17 cellular contexts compared by ENCODE assay signal in genomic region chr3:63870606-63871005, GRCh38. TPM values are rescaled to one million over a fixed set of nuclear protein-coding genes. Genes with fewer than 3 reads are reported as not detected.
DNase-seq lines count a peak whose midpoint lies in the region; ATAC-seq and TF ChIP-seq lines count a peak whose summit lies in the region.
"Had no signal": no experiment of that assay in that cellular context is flagged by ENCODE, and none has a peak within 500 bp of the region (broad histone marks: within the 10 kb centered on the region; RNA-seq: fewer than 3 reads in every experiment).

No MANE protein-coding gene starts in this region.

- peak overlapping the region; percentile 91 for H3K4me2 ChIP-seq in Loucy (ENCODE audit: low read depth, low read length, poor library complexity, severe bottlenecking)
- H3K4me2 ChIP-seq: KMS-11 had no signal

- H3K4me1 Mint-ChIP-seq in T-helper 17 cell = peaks cover 25% of the 10 kb centered on the region

- H3K4me3 Mint-ChIP-seq in T-helper 17 cell = peak overlapping the region; percentile 62
- H3K4me3 Mint-ChIP-seq: CD8-positive, alpha-beta T cell had no signal

- no peaks in the 10 kb centered on the region for H3K36me3 Mint-ChIP-seq in T-helper 17 cell (ENCODE audit: low read depth)

- no peak overlapping the region for H3K9ac ChIP-seq in Loucy (ENCODE audit: low read depth, low read length, poor library complexity, severe bottlenecking)
- H3K9ac ChIP-seq: KMS-11 had no signal

- no peaks in the 10 kb centered on the region for H3K9me2 ChIP-seq in Loucy (replicated peaks; ENCODE audit: low read depth, low read length)

- peaks cover 59% of the 10 kb centered on the region for H3K4me1 ChIP-seq in Loucy (ENCODE audit: insufficient read depth, low read length, poor library complexity, severe bottlenecking)

- peak overlapping the region; percentile 14 for H3K27ac Mint-ChIP-seq in T-helper 17 cell
- H3K27ac Mint-ChIP-seq: CD8-positive, alpha-beta T cell had no signal

- H3K36me3 ChIP-seq in Loucy (ENCODE audit: insufficient read depth, low read length) = no peaks in the 10 kb centered on the region

- DNase-seq in NCI-H1417 (lab: John Stamatoyannopoulos, UW) (peak in 2 of 3 experiments; percentile 8 to 9), NCI-H1417 treated with DMSO at 0.1 percent for 48 hours (lab: John Stamatoyannopoulos, UW) (no peak), T-helper 17 cell (no peak), lung microvascular endothelial cell (ENCODE audit: low read depth in 2 of 2) (peak; percentile 12 to 41), AG20443 (ENCODE audit: low spot score) (no peak)
- no peak for DNase-seq in activated T-cell treated with anti-CD3 and anti-CD28 coated beads, Interleukin-2, amount 50 U/mL, for 48 hours
- DNase-seq: CD8-positive, alpha-beta T cell; DMS79; GOT3; MM.1S; NCI-H1105; NCI-H187; NCI-H510A treated with DMSO at 0.1 percent for 48 hours; OCI-M1 had no signal

- no peak overlapping the region for H3K4me3 ChIP-seq in Loucy (ENCODE audit: low read length, poor library complexity, severe bottlenecking)

- no peaks in the 10 kb centered on the region for H3F3A ChIP-seq in Loucy (ENCODE audit: low read depth)

- H3K27me3 Mint-ChIP-seq in T-helper 17 cell = no peaks in the 10 kb centered on the region

- H2AFZ ChIP-seq in Loucy (ENCODE audit: low read length) = no peak overlapping the region

- TF ChIP-seq CTCF in Loucy (conservative IDR thresholded peaks at IDR 0.05; ENCODE audit: low read length) = no peak

- H3K9me3 ChIP-seq in Loucy (ENCODE audit: insufficient read depth, low read depth, low read length) (no peaks in the 10 kb centered on the region), T-helper 17 cell (ENCODE audit: control insufficient read depth, low read length, poor library complexity, severe bottlenecking) (no peaks in the 10 kb centered on the region)

- no peaks in the 10 kb centered on the region for H3K27me3 ChIP-seq in Loucy (ENCODE audit: insufficient read depth, low read length, poor library complexity, severe bottlenecking)

- H3K79me2 ChIP-seq in Loucy (ENCODE audit: insufficient read depth, low read length) = peaks cover 97% of the 10 kb centered on the region

- ATAC-seq in T-helper 17 cell (no peak), HG03342 (IDR thresholded peaks at IDR 0.05; ENCODE audit: unreplicated experiment) (no peak)
- ATAC-seq: CD8-positive, alpha-beta T cell had no signal

- H4K20me1 ChIP-seq in Loucy (ENCODE audit: insufficient read depth, low read length, poor library complexity, severe bottlenecking) = peaks cover 70% of the 10 kb centered on the region

RNA-seq across cellular contexts. Expression of gene ATXN7, which starts 6.9 kb away (rescaled TPM):
- total RNA-seq in T-helper 17 cell (100 to 1,000 TPM; 165 to 205 TPM), lung microvascular endothelial cell (5.2 and 6.3 TPM in 2 replicates)

RNA-seq across cellular contexts. Expression of gene THOC7, which starts 7.0 kb away (rescaled TPM):
- total RNA-seq in T-helper 17 cell (10 to 100 TPM; 29.9 to 36.6 TPM), lung microvascular endothelial cell (30.0 and 30.3 TPM in 2 replicates)

RNA-seq across cellular contexts. Expression of gene SCAANT1, which starts 41.6 kb away (rescaled TPM):
- total RNA-seq in T-helper 17 cell = 1 to 10 TPM in 1 of 2 donors, not detected in 1; 1.7 TPM
- 1.7 TPM in 1 of 2 replicates, not detected in the other for total RNA-seq in lung microvascular endothelial cell
- total RNA-seq: CD8-positive, alpha-beta T cell had no signal

RNA-seq across cellular contexts. Expression of gene C3orf49, which starts 51.5 kb away (rescaled TPM):
- not detected for total RNA-seq in T-helper 17 cell
- not detected in 2 replicates for total RNA-seq in lung microvascular endothelial cell
- total RNA-seq: CD8-positive, alpha-beta T cell had no signal

Comparison
In these comparisons a context has a peak if more than half of its experiments do, and no peak if none do; other contexts are left out.
1. DNase-seq: peak in NCI-H1417 (2 of 3) and lung microvascular endothelial cell (2 of 2); none in NCI-H1417 treated with DMSO at 0.1 percent for 48 hours (single experiment), T-helper 17 cell (0 of 3), AG20443 (single experiment) and activated T-cell treated with anti-CD3 and anti-CD28 coated beads, Interleukin-2, amount 50 U/mL, for 48 hours (0 of 2).
2. RNA of gene ATXN7, which starts 6.9 kb away (total RNA-seq): 165 to 205 TPM in T-helper 17 cell; 5.2 to 6.3 TPM in lung microvascular endothelial cell; every median in the first group is over 10 times any median in the second.